In the genomic region with DNA sequence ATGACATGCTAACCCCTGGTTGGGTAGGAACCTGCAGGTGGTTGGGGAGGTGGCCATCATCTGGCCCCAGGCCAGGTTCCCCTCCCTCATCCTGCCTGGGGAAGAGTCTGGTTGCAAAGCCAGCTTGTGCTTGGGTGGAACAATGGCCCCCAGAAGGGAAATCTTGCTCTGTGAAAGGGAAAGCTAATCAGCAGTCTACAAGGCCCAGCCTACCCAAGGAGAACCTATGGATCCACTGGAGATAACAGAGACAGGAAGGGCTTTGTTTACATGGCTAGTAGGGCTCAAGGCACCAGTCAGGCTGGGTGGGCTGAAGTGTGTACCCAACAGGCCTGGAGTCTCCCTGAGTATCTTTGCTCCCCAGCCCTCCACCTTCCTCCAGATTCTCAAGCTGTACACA, we compare ENCODE assay signal across 27 cellular contexts.
A peak's percentile ranks its signal among the peaks of the same experiment; 100 is the strongest.
DNase-seq lines count a peak whose midpoint lies in the region; ATAC-seq and TF ChIP-seq lines count a peak whose summit lies in the region.
"Had no signal": no experiment of that assay in that cellular context is flagged by ENCODE, and none has a peak within 500 bp of the region (broad histone marks: within the 10 kb centered on the region; RNA-seq: fewer than 3 reads in every experiment).

No MANE protein-coding gene starts in this region.

- H3K4me1 ChIP-seq in HUES48 (ENCODE audit: control insufficient read depth, insufficient read depth, low read length) = peaks cover 19% of the 10 kb centered on the region
- H3K4me1 ChIP-seq: breast epithelium, Peyer's patch, psoas muscle, SJSA1, upper lobe of right lung had no signal

- H3K9ac ChIP-seq in HUES48 (ENCODE audit: low read depth, low read length) = no peak overlapping the region
- no peak overlapping the region for H3K9ac ChIP-seq in neural cell (ENCODE audit: low read length)

- H3K9me2 ChIP-seq in neural cell (ENCODE audit: insufficient read depth, low read length) = no peaks in the 10 kb centered on the region

- no peaks in the 10 kb centered on the region for H3K9me3 ChIP-seq in HUES48 (ENCODE audit: control insufficient read depth, insufficient read depth, low read length)
- H3K9me3 ChIP-seq in neural cell (ENCODE audit: low read length) = no peaks in the 10 kb centered on the region
- H3K9me3 ChIP-seq: breast epithelium, Peyer's patch, psoas muscle, SJSA1, upper lobe of right lung had no signal

- H3K4me3 ChIP-seq in HUES48 (ENCODE audit: low read depth, low read length) (no peak overlapping the region), neural cell (ENCODE audit: low read length) (no peak overlapping the region)
- H3K4me3 ChIP-seq: breast epithelium, Peyer's patch, psoas muscle, SJSA1, smooth muscle cell, upper lobe of right lung had no signal

- H3K27me3 Mint-ChIP-seq in activated CD8-positive, alpha-beta T cell treated with anti-CD3 and anti-CD28 coated beads for 36 hours = peaks cover 5% of the 10 kb centered on the region
- H3K27me3 Mint-ChIP-seq in stimulated activated naive CD8-positive, alpha-beta T cell treated with anti-CD3 and anti-CD28 coated beads, Interleukin-15, amount 100 ng/mL, for 72 hours = peaks cover 14% of the 10 kb centered on the region

- H3K36me3 ChIP-seq in HUES48 (ENCODE audit: control insufficient read depth, insufficient read depth, low read length) (no peaks in the 10 kb centered on the region), neural cell (ENCODE audit: insufficient read depth, low read length) (no peaks in the 10 kb centered on the region)
- H3K36me3 ChIP-seq: breast epithelium, Peyer's patch, SJSA1, upper lobe of right lung had no signal

- no peaks in the 10 kb centered on the region for H3K9me3 Mint-ChIP-seq in activated CD8-positive, alpha-beta T cell treated with anti-CD3 and anti-CD28 coated beads for 36 hours
- H3K9me3 Mint-ChIP-seq in stimulated activated naive CD8-positive, alpha-beta T cell treated with anti-CD3 and anti-CD28 coated beads, Interleukin-15, amount 100 ng/mL, for 72 hours = no peaks in the 10 kb centered on the region
- H3K9me3 Mint-ChIP-seq: mesothelial cell of epicardium had no signal

- no peak overlapping the region for H3K4me2 ChIP-seq in neural cell (ENCODE audit: low read length)

- no peak overlapping the region for H2AFZ ChIP-seq in neural cell (ENCODE audit: low read depth, low read length)

- H4K20me1 ChIP-seq in neural cell (ENCODE audit: insufficient read depth) = no peaks in the 10 kb centered on the region

- ATAC-seq in activated CD8-positive, alpha-beta T cell treated with anti-CD3 and anti-CD28 coated beads for 36 hours = no peak
- ATAC-seq in stimulated activated naive CD8-positive, alpha-beta T cell treated with anti-CD3 and anti-CD28 coated beads, Interleukin-15, amount 100 ng/mL, for 72 hours = no peak
- ATAC-seq: left colon; psoas muscle; stimulated activated naive CD8-positive, alpha-beta T cell treated with anti-CD3 and anti-CD28 coated beads, Interleukin-15, Interleukin-2, amounts not matched to agents 100 U/mL and 50 U/mL, for 24 hours; T-helper 17 cell; upper lobe of right lung had no signal

- H3K4me3 Mint-ChIP-seq in activated CD8-positive, alpha-beta T cell treated with anti-CD3 and anti-CD28 coated beads for 36 hours = no peak overlapping the region
- H3K4me3 Mint-ChIP-seq in stimulated activated naive CD8-positive, alpha-beta T cell treated with anti-CD3 and anti-CD28 coated beads, Interleukin-15, amount 100 ng/mL, for 72 hours = no peak overlapping the region
- H3K4me3 Mint-ChIP-seq: CD8-positive, alpha-beta memory T cell; mesothelial cell of epicardium; T-helper 17 cell had no signal

- no peak for TF ChIP-seq CTCF in neural cell (IDR thresholded peaks at IDR 0.05; ENCODE audit: poor library complexity, severe bottlenecking)
- no peak for TF ChIP-seq CTCF in activated CD8-positive, alpha-beta T cell treated with anti-CD3 and anti-CD28 coated beads for 36 hours (IDR thresholded peaks at IDR 0.05)

- H3K36me3 Mint-ChIP-seq in activated CD8-positive, alpha-beta T cell treated with anti-CD3 and anti-CD28 coated beads for 36 hours (ENCODE audit: low read depth) = no peaks in the 10 kb centered on the region
- H3K36me3 Mint-ChIP-seq: CD8-positive, alpha-beta memory T cell; mesothelial cell of epicardium had no signal

- CTCF ChIA-PET in activated CD8-positive, alpha-beta T cell treated with anti-CD3 and anti-CD28 coated beads for 36 hours (lab: Charles Lee) = no interaction called here

- no peak for TF ChIP-seq EP300 in neural cell (conservative IDR thresholded peaks at IDR 0.05; ENCODE audit: poor library complexity, severe bottlenecking)

- H3K79me2 ChIP-seq in neural cell (replicated peaks; ENCODE audit: insufficient read depth, low read length) = no peaks in the 10 kb centered on the region

- H3K27me3 ChIP-seq in HUES48 (ENCODE audit: control insufficient read depth, insufficient read depth, low read length) = no peaks in the 10 kb centered on the region
- H3K27me3 ChIP-seq in neural cell (ENCODE audit: insufficient read depth, low read depth, low read length) = no peaks in the 10 kb centered on the region
- H3K27me3 ChIP-seq: breast epithelium, Peyer's patch, SJSA1, upper lobe of right lung had no signal

- H3K27ac Mint-ChIP-seq in activated CD8-positive, alpha-beta T cell treated with anti-CD3 and anti-CD28 coated beads for 36 hours = no peak overlapping the region
- no peak overlapping the region for H3K27ac Mint-ChIP-seq in stimulated activated naive CD8-positive, alpha-beta T cell treated with anti-CD3 and anti-CD28 coated beads, Interleukin-15, amount 100 ng/mL, for 72 hours
- H3K27ac Mint-ChIP-seq: T-helper 17 cell had no signal

- POLR2A ChIA-PET in activated CD8-positive, alpha-beta T cell treated with anti-CD3 and anti-CD28 coated beads for 36 hours (lab: Charles Lee) = no interaction called here

- H3K27ac ChIP-seq in HUES48 (ENCODE audit: low read depth, low read length) = peak overlapping the region; percentile 29
- H3K27ac ChIP-seq in neural cell (ENCODE audit: low read length) = peak overlapping the region; percentile 89
- H3K27ac ChIP-seq: breast epithelium, Peyer's patch, psoas muscle, SJSA1, upper lobe of right lung, VCaP had no signal

- peak; percentile 98 for DNase-seq in NCI-H146 treated with DMSO at 0.1 percent for 48 hours (lab: John Stamatoyannopoulos, UW; ENCODE audit: unreplicated experiment)
- peak; percentile 57 for DNase-seq in NCI-H774 (lab: John Stamatoyannopoulos, UW)
- no peak for DNase-seq in amniotic stem cell (lab: John Stamatoyannopoulos, UW)
- no peak for DNase-seq in Kasumi-1 (lab: John Stamatoyannopoulos, UW)
- no peak for DNase-seq in activated CD8-positive, alpha-beta T cell treated with anti-CD3 and anti-CD28 coated beads for 36 hours
- DNase-seq in stimulated activated naive CD8-positive, alpha-beta T cell treated with anti-CD3 and anti-CD28 coated beads, Interleukin-15, amount 100 ng/mL, for 72 hours = no peak
- DNase-seq: activated CD8-positive, alpha-beta memory T cell treated with anti-CD3 and anti-CD28 coated beads, Interleukin-2, amount 50 U/mL, for 48 hours; CD8-positive, alpha-beta memory T cell; cortex of kidney; EL; head of caudate nucleus; NCI-H187 treated with DMSO at 0.1 percent for 48 hours; NK-92 treated with Interleukin-12 subunit alpha and Interleukin-12 subunit beta, amount 100 ng/mL, for 24 hours; Peyer's patch; psoas muscle; stimulated activated CD4-positive, alpha-beta T cell treated with anti-CD3 and anti-CD28 coated beads, Interleukin-2, amount 100 ng/mL, for 48 hours; stimulated activated naive CD8-positive, alpha-beta T cell treated with anti-CD3 and anti-CD28 coated beads, Interleukin-15, Interleukin-2, amounts not matched to agents 100 U/mL and 50 U/mL, for 24 hours; T-helper 17 cell; upper lobe of right lung had no signal

- intact Hi-C loops in activated CD8-positive, alpha-beta T cell treated with anti-CD3 and anti-CD28 coated beads for 36 hours (cut with micrococcal nuclease) = no loop called here

- H3F3A ChIP-seq in neural cell (ENCODE audit: insufficient read depth, low read length, poor library complexity, severe bottlenecking) = no peaks in the 10 kb centered on the region

- no peaks in the 10 kb centered on the region for H3K4me1 Mint-ChIP-seq in activated CD8-positive, alpha-beta T cell treated with anti-CD3 and anti-CD28 coated beads for 36 hours (ENCODE audit: low read depth)
- H3K4me1 Mint-ChIP-seq in stimulated activated naive CD8-positive, alpha-beta T cell treated with anti-CD3 and anti-CD28 coated beads, Interleukin-15, amount 100 ng/mL, for 72 hours = no peaks in the 10 kb centered on the region
- H3K4me1 Mint-ChIP-seq: CD8-positive, alpha-beta memory T cell had no signal

- no peak for TF ChIP-seq RAD21 in neural cell (conservative IDR thresholded peaks at IDR 0.05)

TF ChIP-seq in neural cell, 6 proteins besides CTCF, POLR2A, EP300 and RAD21 (continues in another document):
- no peak for TF ChIP-seq SMC3 (conservative IDR thresholded peaks at IDR 0.05; ENCODE audit: poor library complexity)
- TF ChIP-seq EZH2 (IDR thresholded peaks at IDR 0.05; ENCODE audit: borderline replicate concordance, insufficient read depth, low read length, poor library complexity, severe bottlenecking) = no peak
- no peak for TF ChIP-seq MXI1 (conservative IDR thresholded peaks at IDR 0.05; ENCODE audit: poor library complexity, severe bottlenecking)
- TF ChIP-seq REST (IDR thresholded peaks at IDR 0.05; ENCODE audit: borderline replicate concordance) = no peak
- TF ChIP-seq TAF1 (IDR thresholded peaks at IDR 0.05; ENCODE audit: low read depth) = no peak

Comparison
In these comparisons a context has a peak if more than half of its experiments do, and no peak if none do; other contexts are left out.
1. DNase-seq: peak in NCI-H146 treated with DMSO at 0.1 percent for 48 hours (single experiment) and NCI-H774 (single experiment); none in amniotic stem cell (single experiment), Kasumi-1 (0 of 2), activated CD8-positive, alpha-beta T cell treated with anti-CD3 and anti-CD28 coated beads for 36 hours (single experiment) and stimulated activated naive CD8-positive, alpha-beta T cell treated with anti-CD3 and anti-CD28 coated beads, Interleukin-15, amount 100 ng/mL, for 72 hours (0 of 2).